Comparison of ENCODE assay signal across 21 cellular contexts in the genomic region with DNA sequence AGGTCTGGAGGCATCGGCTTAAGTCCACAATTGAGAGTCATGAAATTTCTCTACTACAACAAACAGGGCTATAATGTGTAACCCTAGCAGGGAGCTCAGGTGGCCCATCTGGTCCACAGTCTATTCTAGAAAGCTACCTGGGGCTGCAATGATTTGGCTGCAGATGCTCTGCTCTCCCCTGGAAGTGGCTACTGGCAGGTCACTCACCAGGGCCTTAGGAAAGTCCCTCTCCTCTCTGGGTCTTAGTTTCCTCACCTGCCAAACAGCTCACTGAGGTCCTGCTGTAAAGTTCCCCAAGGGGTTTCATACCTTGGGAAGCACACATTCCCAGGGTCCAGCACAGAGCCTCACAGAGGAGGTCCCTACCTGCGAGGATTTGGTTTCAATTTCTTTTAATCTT. TPM values are rescaled to one million over a fixed set of nuclear protein-coding genes. Genes with fewer than 3 reads are reported as not detected.
DNase-seq lines count a peak whose midpoint lies in the region; ATAC-seq and TF ChIP-seq lines count a peak whose summit lies in the region.
"Had no signal": no experiment of that assay in that cellular context is flagged by ENCODE, and none has a peak within 500 bp of the region (broad histone marks: within the 10 kb centered on the region; RNA-seq: fewer than 3 reads in every experiment).

No MANE protein-coding gene starts in this region.

- intact Hi-C loops in esophagus squamous epithelium (cut with DNase I) = loop anchor here (5.0 to 10.0 kb wide), 2 partner anchors 1259 to 1336 kb away; no protein-coding TSS in a partner anchor

- TF ChIP-seq CTCF in endodermal cell (conservative IDR thresholded peaks at IDR 0.05) = no peak
- TF ChIP-seq CTCF in osteocyte (IDR thresholded peaks at IDR 0.05) = no peak
- TF ChIP-seq CTCF in esophagus squamous epithelium (IDR thresholded peaks at IDR 0.05) = no peak

- H3K79me1 ChIP-seq in mesendoderm (ENCODE audit: low read length) = no peaks in the 10 kb centered on the region

- ATAC-seq in GM18505 (IDR thresholded peaks at IDR 0.05; ENCODE audit: unreplicated experiment) = no peak
- ATAC-seq: left lung had no signal

- H3K4me3 ChIP-seq in ACC112 (ENCODE audit: low read depth, low read length) (peak overlapping the region; percentile 79; the same call in 1 of the 2 replicates), endodermal cell (ENCODE audit: low read length) (no peak overlapping the region), esophagus squamous epithelium (peak overlapping the region in 2 of 4 donors; percentile 11 to 45), mesendoderm (ENCODE audit: low read length) (no peak overlapping the region)
- H3K4me3 ChIP-seq: BLaER1, left lung had no signal

- no peaks in the 10 kb centered on the region for H3K9me3 ChIP-seq in endodermal cell (ENCODE audit: control insufficient read depth, low read length)
- H3K9me3 ChIP-seq in esophagus squamous epithelium = no peaks in the 10 kb centered on the region
- H3K9me3 ChIP-seq: BLaER1, esophagus muscularis mucosa, left lung, stomach had no signal

- no peak overlapping the region for H4K8ac ChIP-seq in mesendoderm (ENCODE audit: low read depth, low read length)

- no peaks in the 10 kb centered on the region for H3K36me3 Mint-ChIP-seq in endodermal cell (ENCODE audit: low read depth)
- peaks cover 21% of the 10 kb centered on the region for H3K36me3 Mint-ChIP-seq in osteocyte (ENCODE audit: unreplicated experiment)

- H2BK15ac ChIP-seq in mesendoderm (replicated peaks; ENCODE audit: low read depth) = no peak overlapping the region

- peaks cover 74% of the 10 kb centered on the region for H3K27me3 Mint-ChIP-seq in endodermal cell (ENCODE audit: insufficient read depth)
- H3K27me3 Mint-ChIP-seq in osteocyte (ENCODE audit: unreplicated experiment) = no peaks in the 10 kb centered on the region

- H3K9me3 Mint-ChIP-seq in endodermal cell (no peaks in the 10 kb centered on the region), osteocyte (ENCODE audit: unreplicated experiment) (no peaks in the 10 kb centered on the region)

- no peak overlapping the region for H2AK5ac ChIP-seq in mesendoderm (ENCODE audit: low read length)

- H3K23ac ChIP-seq in mesendoderm (ENCODE audit: low read length) = no peak overlapping the region

- WGBS in endodermal cell (ENCODE audit: insufficient coverage in 1 of 2, insufficient read length in 1 of 2), 2 experiments = 91 to 100% methylated on average over 1 to 2 of the region's 2 CpGs
- 58 to 94% methylated on average over 2 of the region's 2 CpGs for WGBS in esophagus squamous epithelium, 2 donors
- WGBS in mesendoderm (ENCODE audit: extremely low coverage, insufficient coverage, low lambda C conversion rate) = no CpG with 5 or more reads among the region's 2 CpGs

- no peak overlapping the region for H4K5ac ChIP-seq in mesendoderm (ENCODE audit: low read length)

- DNase-seq in GM03348 (ENCODE audit: low spot score) (peak; percentile 20), endodermal cell (peak; percentile 24), osteocyte (ENCODE audit: extremely low spot score, unreplicated experiment) (no peak), OCI-M2 (lab: John Stamatoyannopoulos, UW; ENCODE audit: unreplicated experiment) (no peak), esophagus squamous epithelium (lab: John Stamatoyannopoulos, UW) (no peak), mesendoderm (no peak)
- DNase-seq: activated CD4-positive, alpha-beta T cell treated with anti-CD3 and anti-CD28 coated beads for 4 hours; activated naive CD4-positive, alpha-beta T cell treated with anti-CD3 and anti-CD28 coated beads, Interleukin-2, amount 50 U/mL, for 16 hours; activated T-cell treated with anti-CD3 and anti-CD28 coated beads, Interleukin-2, amount 50 U/mL, for 1 hour; DMS79; left lung; NCI-H1694 treated with DMSO at 0.1 percent for 48 hours; SIG-M5; stomach had no signal

- TF ChIP-seq POLR2A in esophagus squamous epithelium (IDR thresholded peaks at IDR 0.05) (no peak), GM18505 (IDR thresholded peaks at IDR 0.05; ENCODE audit: borderline replicate concordance, extremely low read depth, insufficient read depth, insufficient read length) (no peak)

- peaks cover 20% of the 10 kb centered on the region for H3K27me3 ChIP-seq in ACC112 (ENCODE audit: insufficient read depth, low read length)
- H3K27me3 ChIP-seq in endodermal cell (ENCODE audit: control insufficient read depth, insufficient read depth, low read length, poor library complexity, severe bottlenecking) = peaks cover 70% of the 10 kb centered on the region
- H3K27me3 ChIP-seq in esophagus squamous epithelium = peaks cover 0 to 70% (median 12%) of the 10 kb centered on the region in 4 donors
- H3K27me3 ChIP-seq in mesendoderm (ENCODE audit: insufficient read depth, low read length, poor library complexity) = peaks cover 17% of the 10 kb centered on the region

- no peak overlapping the region for H2AFZ ChIP-seq in ACC112 (ENCODE audit: low read length, unreplicated experiment)

- no peak overlapping the region for H3K27ac Mint-ChIP-seq in endodermal cell
- no peak overlapping the region for H3K27ac Mint-ChIP-seq in osteocyte (ENCODE audit: unreplicated experiment)
- H3K27ac Mint-ChIP-seq: progenitor cell of endocrine pancreas had no signal

- no peaks in the 10 kb centered on the region for H3K36me3 ChIP-seq in ACC112 (ENCODE audit: insufficient read depth, low read length)
- no peaks in the 10 kb centered on the region for H3K36me3 ChIP-seq in endodermal cell (ENCODE audit: control insufficient read depth, insufficient read depth, low read length)
- peaks cover 0 to 4% (median 0%) of the 10 kb centered on the region in 3 donors for H3K36me3 ChIP-seq in esophagus squamous epithelium
- H3K36me3 ChIP-seq in mesendoderm (ENCODE audit: control insufficient read depth, insufficient read depth, low read length) = no peaks in the 10 kb centered on the region
- H3K36me3 ChIP-seq: BLaER1, left lung had no signal

- peaks cover 13% of the 10 kb centered on the region for H3K4me1 Mint-ChIP-seq in endodermal cell
- H3K4me1 Mint-ChIP-seq in osteocyte (ENCODE audit: unreplicated experiment) = peaks cover 58% of the 10 kb centered on the region

- no peak overlapping the region for H3K4me2 ChIP-seq in mesendoderm (ENCODE audit: low read length)
- H3K4me2 ChIP-seq: BLaER1 had no signal

- H3K4me3 Mint-ChIP-seq in endodermal cell (no peak overlapping the region), osteocyte (ENCODE audit: unreplicated experiment) (peak overlapping the region; percentile 87)

- no peak overlapping the region for H3K56ac ChIP-seq in mesendoderm (ENCODE audit: low read length)

- H2BK120ac ChIP-seq in mesendoderm (ENCODE audit: low read depth, low read length) = no peak overlapping the region

- H3K4me1 ChIP-seq in ACC112 (ENCODE audit: control insufficient read depth, insufficient read depth, low read length, unreplicated experiment) (peaks cover 11% of the 10 kb centered on the region), endodermal cell (ENCODE audit: control insufficient read depth, insufficient read depth, low read length) (no peaks in the 10 kb centered on the region), esophagus squamous epithelium (peaks cover 18 to 49% (median 27%) of the 10 kb centered on the region in 3 donors), mesendoderm (ENCODE audit: control insufficient read depth, low read depth, low read length) (no peaks in the 10 kb centered on the region)

- H3K79me2 ChIP-seq in ACC112 (ENCODE audit: control insufficient read depth, insufficient read depth, low read length, unreplicated experiment) (no peaks in the 10 kb centered on the region), mesendoderm (ENCODE audit: control insufficient read depth, insufficient read depth, low read length) (no peaks in the 10 kb centered on the region)

- no peak overlapping the region for H3K9ac ChIP-seq in endodermal cell (ENCODE audit: extremely low read depth, low read length, poor library complexity, severe bottlenecking)
- no peak overlapping the region for H3K9ac ChIP-seq in mesendoderm (ENCODE audit: low read length)
- H3K9ac ChIP-seq: BLaER1 had no signal

- no peak overlapping the region for H3K4ac ChIP-seq in mesendoderm (ENCODE audit: low read depth, low read length)

- no peak overlapping the region for H3K18ac ChIP-seq in mesendoderm (ENCODE audit: low read length)

- no peak overlapping the region for H3K27ac ChIP-seq in ACC112 (ENCODE audit: low read depth, low read length)
- no peak overlapping the region for H3K27ac ChIP-seq in endodermal cell (ENCODE audit: low read depth, low read length)
- no peak overlapping the region for H3K27ac ChIP-seq in esophagus squamous epithelium
- H3K27ac ChIP-seq in mesendoderm (ENCODE audit: low read depth, low read length) = no peak overlapping the region
- H3K27ac ChIP-seq: BLaER1, esophagus muscularis mucosa, left lung, stomach had no signal

- H2BK5ac ChIP-seq in mesendoderm (ENCODE audit: low read length) = no peak overlapping the region

RNA-seq across cellular contexts. Expression of gene IGFBP3, which starts 2.5 kb away (rescaled TPM):
- total RNA-seq in endodermal cell (10 to 100 TPM in 1 of 2 donors, 1 to 10 TPM in 1; 7.4 to 20.3 TPM), osteocyte (294 and 321 TPM in 2 replicates), esophagus squamous epithelium (10 to 100 TPM; 11.8 to 68.4 (median 47.9) TPM)
- 19.3 TPM for polyA plus RNA-seq in endodermal cell (2013, experiment 1 of 2)
- 13.4 TPM for polyA plus RNA-seq in endodermal cell (2013, experiment 2 of 2)
- polyA plus RNA-seq in mesendoderm (2013, experiment 1 of 2) = 30.4 TPM
- 28.2 TPM for polyA plus RNA-seq in mesendoderm (2013, experiment 2 of 2)

RNA-seq across cellular contexts. Expression of gene IGFBP1, which starts 30.3 kb away (rescaled TPM):
- total RNA-seq in endodermal cell (not detected), osteocyte (1.9 and 2.4 TPM in 2 replicates), esophagus squamous epithelium (not detected)
- not detected for polyA plus RNA-seq in endodermal cell (2013, experiment 1 of 2)
- not detected for polyA plus RNA-seq in endodermal cell (2013, experiment 2 of 2)
- polyA plus RNA-seq in mesendoderm (2013, experiment 1 of 2) = 0.08 TPM
- polyA plus RNA-seq in mesendoderm (2013, experiment 2 of 2) = 0.07 TPM
- total RNA-seq: dermis microvascular lymphatic vessel endothelial cell, esophagus muscularis mucosa, left lung had no signal
- polyA plus RNA-seq: stomach had no signal

RNA-seq across cellular contexts. Expression of gene CCDC201, which starts 45.7 kb away (rescaled TPM):
- total RNA-seq in endodermal cell = not detected
- polyA plus RNA-seq in endodermal cell (2013, experiment 1 of 2) = not detected
- not detected for polyA plus RNA-seq in endodermal cell (2013, experiment 2 of 2)
- total RNA-seq in osteocyte = not detected in 2 replicates
- not detected for total RNA-seq in esophagus squamous epithelium
- not detected for polyA plus RNA-seq in mesendoderm (2013, experiment 1 of 2)
- not detected for polyA plus RNA-seq in mesendoderm (2013, experiment 2 of 2)
- total RNA-seq: dermis microvascular lymphatic vessel endothelial cell, esophagus muscularis mucosa, left lung, M059J, progenitor cell of endocrine pancreas, stomach had no signal
- polyA plus RNA-seq: stomach had no signal

Comparison
In these comparisons a context has a peak if more than half of its experiments do, and no peak if none do; other contexts are left out.
1. DNase-seq: peak in GM03348 (single experiment) and endodermal cell (single experiment); none in osteocyte (single experiment), OCI-M2 (single experiment), esophagus squamous epithelium (single experiment) and mesendoderm (single experiment).